In the genomic region with DNA sequence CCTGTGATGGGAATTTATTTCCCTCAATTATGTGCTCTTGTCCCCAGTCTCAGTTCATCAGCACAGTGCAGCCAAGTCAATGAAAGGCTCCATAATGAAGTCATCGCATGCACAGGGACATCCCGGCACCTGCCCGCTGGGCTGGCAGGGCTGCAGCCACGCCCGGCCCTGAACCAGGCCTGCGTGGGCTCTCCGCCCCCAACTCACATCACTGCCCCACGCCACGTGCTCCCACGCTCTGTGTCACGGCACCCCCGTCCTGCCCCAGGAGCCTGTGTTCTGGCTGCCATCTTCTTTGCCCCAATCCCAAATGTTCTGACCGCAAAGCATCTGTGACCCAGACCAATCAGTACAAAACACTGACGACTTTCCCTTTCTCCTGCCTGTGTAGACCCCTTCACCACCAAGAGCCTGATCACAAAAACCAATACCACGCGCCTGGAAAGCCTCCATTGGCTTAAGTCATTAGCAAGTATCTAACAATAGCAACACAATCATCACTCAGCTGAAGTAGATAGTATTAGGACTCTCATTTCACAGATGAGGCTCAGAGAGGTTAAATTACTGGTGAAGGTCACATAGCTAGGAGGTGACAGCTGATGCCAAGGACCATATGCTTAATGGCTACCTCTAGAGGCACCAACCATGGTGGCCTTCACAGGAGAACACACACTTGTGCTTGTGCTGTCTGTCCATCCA, we compare ENCODE assay signal across 15 cellular contexts.
DNase-seq lines count a peak whose midpoint lies in the region; ATAC-seq, FAIRE-seq and TF ChIP-seq lines count a peak whose summit lies in the region.
"Had no signal": no experiment of that assay in that cellular context is flagged by ENCODE, and none has a peak within 500 bp of the region (broad histone marks: within the 10 kb centered on the region; RNA-seq: fewer than 3 reads in every experiment).

No MANE protein-coding gene starts in this region.

- intact Hi-C loops in HepG2 (cut with micrococcal nuclease; ENCODE audit: unreplicated experiment) (no loop called here), right lobe of liver (cut with DNase I) (loop anchor here in 1 of 2 donors (10.0 kb wide), 1 partner anchor 189 kb away; no protein-coding TSS in a partner anchor)

- H2AFZ ChIP-seq in HepG2 (ENCODE audit: low read length) (no peak overlapping the region), osteoblast (ENCODE audit: low read length) (no peak overlapping the region)
- H2AFZ ChIP-seq: GM23338 had no signal

- H3K4me1 ChIP-seq in HepG2 (ENCODE audit: insufficient read depth, low read length) (no peaks in the 10 kb centered on the region), right lobe of liver (peaks cover 0 to 21% (median 6%) of the 10 kb centered on the region in 4 donors), osteoblast (ENCODE audit: insufficient read depth, low read length) (peaks cover 36% of the 10 kb centered on the region)

- peak overlapping the region; percentile 52 for H3K4me3 Mint-ChIP-seq in T-helper 17 cell
- H3K4me3 Mint-ChIP-seq: CD8-positive, alpha-beta memory T cell; GM23338 had no signal

- H3K27me3 ChIP-seq in HepG2 (ENCODE audit: control insufficient read depth in 1 of 2, insufficient read depth in 2 of 2, low read length in 2 of 2): no peaks in the 10 kb centered on the region
- no peaks in the 10 kb centered on the region for H3K27me3 ChIP-seq in right lobe of liver
- no peaks in the 10 kb centered on the region for H3K27me3 ChIP-seq in osteoblast (ENCODE audit: insufficient read depth, low read length)
- H3K27me3 ChIP-seq: Peyer's patch had no signal

- H3K4me1 Mint-ChIP-seq in T-helper 17 cell: peaks cover 22% of the 10 kb centered on the region

- TF ChIP-seq POLR2A in HepG2 (IDR thresholded peaks at IDR 0.05; ENCODE audit: insufficient read depth in 1 of 2, low read depth in 2 of 2, low read length in 2 of 2): no peak
- TF ChIP-seq POLR2A in right lobe of liver (IDR thresholded peaks at IDR 0.05): no peak

- no peak for TF ChIP-seq RAD21 in HepG2 (CRISPR knock-in tag; IDR thresholded peaks at IDR 0.05)

- H3K36me3 ChIP-seq in HepG2 (replicated peaks in 1 of 2; ENCODE audit: control insufficient read depth in 1 of 2, insufficient read depth in 2 of 2, low read length in 2 of 2): peaks cover 8 to 40% of the 10 kb centered on the region in 2 experiments
- no peaks in the 10 kb centered on the region for H3K36me3 ChIP-seq in right lobe of liver
- H3K36me3 ChIP-seq in osteoblast (ENCODE audit: insufficient read depth, low read length): no peaks in the 10 kb centered on the region
- H3K36me3 ChIP-seq: Peyer's patch had no signal

- H3K9me3 ChIP-seq in HepG2 (ENCODE audit: low read length) (no peaks in the 10 kb centered on the region), right lobe of liver (no peaks in the 10 kb centered on the region), T-helper 17 cell (ENCODE audit: control insufficient read depth, low read length, poor library complexity, severe bottlenecking) (no peaks in the 10 kb centered on the region), osteoblast (ENCODE audit: low read depth, low read length) (no peaks in the 10 kb centered on the region)
- H3K9me3 ChIP-seq: Peyer's patch had no signal

- H3K27me3 Mint-ChIP-seq in T-helper 17 cell: peaks cover 25% of the 10 kb centered on the region

- no peak overlapping the region for H3K9ac ChIP-seq in HepG2 (ENCODE audit: insufficient read depth, low read depth, low read length)

- no TSS peak for BruUV-seq in HepG2 (replicated peaks; lab: Mats Ljungman, UMichigan)

- WGBS in HepG2 (ENCODE audit: low lambda C conversion rate): 98% methylated on average over 16 of the region's 16 CpGs
- WGBS in right lobe of liver (ENCODE audit: insufficient coverage, low coverage, low lambda C conversion rate, missing lambda C conversion rate): 100% methylated on average over 4 of the region's 16 CpGs

- DNase-seq in HepG2 (ENCODE audit: low spot score): no peak
- no peak for DNase-seq in right lobe of liver
- no peak for DNase-seq in T-helper 17 cell
- peak; percentile 5 for DNase-seq in osteoblast (ENCODE audit: insufficient read length, low spot score, missing footprints)
- no peak for DNase-seq in NCI-H446 (lab: John Stamatoyannopoulos, UW)
- DNase-seq: CD8-positive, alpha-beta memory T cell; NCI-H1092 treated with DMSO at 0.1 percent for 48 hours; NCI-H1694; NCI-H345; NCI-H748 treated with DMSO at 0.1 percent for 48 hours; Peyer's patch; SHP77 had no signal

- in situ Hi-C loops in HepG2 (cut with HindIII; ENCODE audit: extremely low pct_ligation_motif_present, low pct_unique_long_range_greater_than_20kb): loop anchor here (25.0 kb wide), 1 partner anchor 333 kb away; no protein-coding TSS in a partner anchor

- CTCF ChIA-PET in HepG2 (lab: Yijun Ruan, JAX; ENCODE audit: low intra/inter-chr PET ratio, low total read pairs): interaction anchor here (1.2 kb wide), 1 partner anchor 343 kb away, joined by 3 read pairs; no protein-coding TSS in a partner anchor

- H3K27ac ChIP-seq in HepG2 (ENCODE audit: extremely low read length, insufficient read depth, low read length): no peak overlapping the region
- H3K27ac ChIP-seq in right lobe of liver: no peak overlapping the region
- peak overlapping the region; percentile 22 for H3K27ac ChIP-seq in osteoblast (ENCODE audit: low read depth, low read length)
- H3K27ac ChIP-seq: Peyer's patch had no signal

- peaks cover 4% of the 10 kb centered on the region; the same call in 1 of the 2 replicates for H4K20me1 ChIP-seq in HepG2 (ENCODE audit: insufficient read depth, low read length)
- peaks cover 6% of the 10 kb centered on the region for H4K20me1 ChIP-seq in osteoblast (ENCODE audit: insufficient read depth, low read length)

- FAIRE-seq in HepG2 (lab: Jason Lieb, UNC): no peak

- no peak overlapping the region for H3K4me3 ChIP-seq in HepG2 (replicated peaks in 1 of 3; ENCODE audit: insufficient read depth in 1 of 3, low read depth in 2 of 3, low read length in 3 of 3)
- H3K4me3 ChIP-seq in right lobe of liver: no peak overlapping the region
- no peak overlapping the region for H3K4me3 ChIP-seq in osteoblast (ENCODE audit: insufficient read depth, low read length)
- H3K4me3 ChIP-seq: GM23338, Peyer's patch had no signal

- peaks cover 11% of the 10 kb centered on the region for H3K79me2 ChIP-seq in HepG2 (ENCODE audit: insufficient read depth, low read length)
- H3K79me2 ChIP-seq in osteoblast (ENCODE audit: insufficient read depth, low read length): peaks cover 66% of the 10 kb centered on the region

- POLR2A ChIA-PET in HepG2 (lab: Yijun Ruan, JAX): no interaction called here

- no peak overlapping the region for H3K4me2 ChIP-seq in HepG2 (ENCODE audit: low read depth, low read length)
- H3K4me2 ChIP-seq in osteoblast (ENCODE audit: insufficient read depth, low read length): no peak overlapping the region
- H3K4me2 ChIP-seq: GM23338 had no signal

- H3K36me3 Mint-ChIP-seq in T-helper 17 cell (ENCODE audit: low read depth): peaks cover 2% of the 10 kb centered on the region
- H3K36me3 Mint-ChIP-seq: CD8-positive, alpha-beta memory T cell had no signal

- ATAC-seq in HepG2: no peak
- no peak for ATAC-seq in right lobe of liver
- ATAC-seq in T-helper 17 cell: no peak
- no peak for ATAC-seq in HG03095 (IDR thresholded peaks at IDR 0.05; ENCODE audit: unreplicated experiment)
- no peak for ATAC-seq in GM19023 (IDR thresholded peaks at IDR 0.05; ENCODE audit: unreplicated experiment)
- ATAC-seq: GM23338 had no signal

- TF ChIP-seq EP300 in HepG2 (IDR thresholded peaks at IDR 0.05; ENCODE audit: low read depth in 2 of 2, low read length in 2 of 2) (no peak), HepG2 (CRISPR knock-in tag; IDR thresholded peaks at IDR 0.05; ENCODE audit: borderline replicate concordance) (no peak)

- TF ChIP-seq CTCF in HepG2 (CRISPR knock-in tag; IDR thresholded peaks at IDR 0.05): no peak
- TF ChIP-seq CTCF in right lobe of liver (IDR thresholded peaks at IDR 0.05): no peak
- TF ChIP-seq CTCF in osteoblast (IDR thresholded peaks at IDR 0.05; ENCODE audit: extremely low read depth, low read depth, low read length): no peak

- no peak overlapping the region for H3K27ac Mint-ChIP-seq in T-helper 17 cell
- H3K27ac Mint-ChIP-seq: CD8-positive, alpha-beta memory T cell; GM23338 had no signal

TF ChIP-seq in HepG2, 621 proteins besides CTCF, POLR2A, EP300 and RAD21:
- TF ChIP-seq ZBTB38 (CRISPR knock-in tag; IDR thresholded peaks at IDR 0.05): 0 out of 2 replicates have a peak, but pooled peaks have one; percentile 39
- TF ChIP-seq, protein P1, sequence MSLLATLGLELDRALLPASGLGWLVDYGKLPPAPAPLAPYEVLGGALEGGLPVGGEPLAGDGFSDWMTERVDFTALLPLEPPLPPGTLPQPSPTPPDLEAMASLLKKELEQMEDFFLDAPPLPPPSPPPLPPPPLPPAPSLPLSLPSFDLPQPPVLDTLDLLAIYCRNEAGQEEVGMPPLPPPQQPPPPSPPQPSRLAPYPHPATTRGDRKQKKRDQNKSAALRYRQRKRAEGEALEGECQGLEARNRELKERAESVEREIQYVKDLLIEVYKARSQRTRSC (CRISPR knock-in tag; IDR thresholded peaks at IDR 0.05; ENCODE audit: low read depth): no peak
- TF ChIP-seq AGO2 (optimal IDR thresholded peaks at IDR 0.05; ENCODE audit: low read depth, low read length): peak; percentile 71
